In the genomic region with DNA sequence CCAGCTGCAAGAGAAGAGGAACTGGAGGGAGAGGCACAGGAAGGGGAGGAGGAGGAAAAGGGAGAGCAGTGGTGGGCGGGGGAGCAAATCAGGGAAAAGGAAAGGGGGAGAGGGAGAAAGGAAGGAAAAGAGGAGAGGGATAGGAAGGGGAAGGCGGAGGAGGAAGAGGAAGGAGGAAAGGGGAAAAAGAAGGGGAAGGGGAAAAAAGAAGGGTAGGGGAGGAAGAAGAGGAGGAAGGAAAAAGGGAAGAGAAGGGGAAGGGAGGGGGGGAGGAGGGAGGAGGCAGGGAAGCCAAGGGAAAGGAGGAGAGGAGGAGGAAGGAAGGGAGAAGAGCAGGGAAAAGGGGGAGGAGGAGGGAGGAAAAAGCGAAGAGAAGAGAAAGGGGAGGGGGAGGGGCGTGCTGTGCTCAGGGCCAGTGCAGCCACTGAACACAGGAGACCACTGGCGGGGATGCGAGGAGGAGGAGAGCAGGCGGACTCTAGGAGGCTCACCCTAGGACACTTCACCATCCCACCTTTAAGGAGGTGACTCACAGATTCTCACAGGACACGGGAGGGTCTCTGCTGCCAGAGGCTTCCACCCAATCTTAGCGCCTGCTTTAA, we compare ENCODE assay signal across 18 cellular contexts. TPM values are rescaled to one million over a fixed set of nuclear protein-coding genes. Genes with fewer than 3 reads are reported as not detected.
DNase-seq lines count a peak whose midpoint lies in the region; ATAC-seq, FAIRE-seq and TF ChIP-seq lines count a peak whose summit lies in the region.
"Had no signal": no experiment of that assay in that cellular context is flagged by ENCODE, and none has a peak within 500 bp of the region (broad histone marks: within the 10 kb centered on the region; RNA-seq: fewer than 3 reads in every experiment).

No MANE protein-coding gene starts in this region.

- CTCF ChIA-PET in K562 (lab: Yijun Ruan, JAX; ENCODE audit: low intra/inter-chr PET ratio): no interaction called here

- no peak overlapping the region for H3K4me2 ChIP-seq in K562 (ENCODE audit: insufficient read depth, low read length)

- 0% methylated on average over 7 of the region's 9 CpGs for WGBS in K562 (ENCODE audit: insufficient coverage, low coverage, missing lambda C conversion rate)

- H3K79me2 ChIP-seq in K562 (ENCODE audit: control insufficient read depth, insufficient read depth, low read length): no peaks in the 10 kb centered on the region

- TF ChIP-seq EP300 in K562 (IDR thresholded peaks at IDR 0.05; ENCODE audit: low read length): no peak

- H3K9ac ChIP-seq in HUES48 (ENCODE audit: low read depth, low read length) (no peak overlapping the region), K562 (ENCODE audit: insufficient read depth in 1 of 2, low read depth in 2 of 2, low read length in 2 of 2) (no peak overlapping the region)
- H3K9ac ChIP-seq: GM23248 had no signal

- H3K27me3 ChIP-seq in HUES48 (ENCODE audit: control insufficient read depth, insufficient read depth, low read length) (no peaks in the 10 kb centered on the region), K562 (ENCODE audit: control insufficient read depth in 2 of 2, insufficient read depth in 2 of 2, low read length in 2 of 2) (peaks cover 23 to 59% of the 10 kb centered on the region in 2 experiments; a peak in 3 of 5 replicates)

- TF ChIP-seq RAD21 in K562 (CRISPR knock-in tag; conservative IDR thresholded peaks at IDR 0.05 in 1 of 2, IDR thresholded peaks at IDR 0.05 in 1 of 2): no peak

- no peak overlapping the region for H2AFZ ChIP-seq in K562 (ENCODE audit: low read depth, low read length)
- H2AFZ ChIP-seq: GM23248 had no signal

- TF ChIP-seq CTCF in K562 (IDR thresholded peaks at IDR 0.05 in 2 of 3, conservative IDR thresholded peaks at IDR 0.05 in 1 of 3; ENCODE audit: insufficient read depth in 2 of 3, low read depth in 1 of 3, low read length in 3 of 3): no peak

- no peak for TF ChIP-seq POLR2A in K562 (conservative IDR thresholded peaks at IDR 0.05)

- intact Hi-C loops in K562 (cut with micrococcal nuclease): no loop called here

- no peaks in the 10 kb centered on the region for H3K36me3 ChIP-seq in HUES48 (ENCODE audit: control insufficient read depth, insufficient read depth, low read length)
- H3K36me3 ChIP-seq in K562 (ENCODE audit: control insufficient read depth, insufficient read depth, low read length): no peaks in the 10 kb centered on the region

- DNase-seq in NCI-H2227 (lab: John Stamatoyannopoulos, UW; ENCODE audit: unreplicated experiment) (peak; percentile 10), NCI-H2227 treated with DMSO at 0.1 percent for 48 hours (lab: John Stamatoyannopoulos, UW) (no peak), K562 (ENCODE audit: extremely low read depth in 1 of 4, low spot score in 3 of 4) (no peak), NCI-H2171 (lab: John Stamatoyannopoulos, UW) (no peak), cortex of kidney (lab: John Stamatoyannopoulos, UW) (no peak), NCI-H1930 (lab: John Stamatoyannopoulos, UW) (no peak)
- DNase-seq: GDM1, GM23248, HFFc6, KG1, NCI-H1048, NCI-H446, NCI-H748 treated with DMSO at 0.1 percent for 48 hours, OCI-M1, SIG-M5 had no signal

- H3K9me3 ChIP-seq in HUES48 (ENCODE audit: control insufficient read depth, insufficient read depth, low read length): no peaks in the 10 kb centered on the region
- no peaks in the 10 kb centered on the region for H3K9me3 ChIP-seq in K562 (replicated peaks; ENCODE audit: control insufficient read depth, insufficient read depth, low read depth, low read length)

- no peaks in the 10 kb centered on the region for H3K9me1 ChIP-seq in K562 (ENCODE audit: control insufficient read depth, insufficient read depth, low read length)

- H4K20me1 ChIP-seq in K562 (replicated peaks; ENCODE audit: control insufficient read depth, insufficient read depth, low read length): 0 out of 2 replicates have a peak, but pooled peaks cover 4% of the 10 kb centered on the region

- POLR2A ChIA-PET in K562 (lab: Yijun Ruan, JAX): no interaction called here

- peak overlapping the region; percentile 33 for H3K27ac ChIP-seq in HUES48 (ENCODE audit: low read depth, low read length)
- no peak overlapping the region for H3K27ac ChIP-seq in K562 (ENCODE audit: extremely low read depth, low read depth, low read length)
- peak overlapping the region; percentile 12 for H3K27ac ChIP-seq in temporal lobe (ENCODE audit: low read depth, low read length)
- H3K27ac ChIP-seq: GM23248 had no signal

- ATAC-seq in K562: no peak
- ATAC-seq: GM12878 had no signal

- BruUV-seq in K562 (replicated peaks; lab: Mats Ljungman, UMichigan): no TSS peak

- H3K4me3 ChIP-seq in HUES48 (ENCODE audit: low read depth, low read length) (no peak overlapping the region), K562 (no peak overlapping the region)
- H3K4me3 ChIP-seq: GM12878, GM23248 had no signal

- in situ Hi-C loops in K562 (cut with MboI): no loop called here

- H3K4me1 ChIP-seq in HUES48 (ENCODE audit: control insufficient read depth, insufficient read depth, low read length) (peaks cover 15% of the 10 kb centered on the region), K562 (replicated peaks in 1 of 2; ENCODE audit: control insufficient read depth in 2 of 2, insufficient read depth in 2 of 2, low read length in 2 of 2) (no peaks in the 10 kb centered on the region)

- no peak for FAIRE-seq in K562 (lab: Jason Lieb, UNC)
- FAIRE-seq: GM12878 had no signal

TF ChIP-seq in K562, 482 proteins besides CTCF, POLR2A, EP300 and RAD21:
- TF ChIP-seq, protein P1, sequence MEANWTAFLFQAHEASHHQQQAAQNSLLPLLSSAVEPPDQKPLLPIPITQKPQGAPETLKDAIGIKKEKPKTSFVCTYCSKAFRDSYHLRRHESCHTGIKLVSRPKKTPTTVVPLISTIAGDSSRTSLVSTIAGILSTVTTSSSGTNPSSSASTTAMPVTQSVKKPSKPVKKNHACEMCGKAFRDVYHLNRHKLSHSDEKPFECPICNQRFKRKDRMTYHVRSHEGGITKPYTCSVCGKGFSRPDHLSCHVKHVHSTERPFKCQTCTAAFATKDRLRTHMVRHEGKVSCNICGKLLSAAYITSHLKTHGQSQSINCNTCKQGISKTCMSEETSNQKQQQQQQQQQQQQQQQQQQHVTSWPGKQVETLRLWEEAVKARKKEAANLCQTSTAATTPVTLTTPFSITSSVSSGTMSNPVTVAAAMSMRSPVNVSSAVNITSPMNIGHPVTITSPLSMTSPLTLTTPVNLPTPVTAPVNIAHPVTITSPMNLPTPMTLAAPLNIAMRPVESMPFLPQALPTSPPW (CRISPR knock-in tag; IDR thresholded peaks at IDR 0.05): no peak
- TF ChIP-seq, protein P2, sequence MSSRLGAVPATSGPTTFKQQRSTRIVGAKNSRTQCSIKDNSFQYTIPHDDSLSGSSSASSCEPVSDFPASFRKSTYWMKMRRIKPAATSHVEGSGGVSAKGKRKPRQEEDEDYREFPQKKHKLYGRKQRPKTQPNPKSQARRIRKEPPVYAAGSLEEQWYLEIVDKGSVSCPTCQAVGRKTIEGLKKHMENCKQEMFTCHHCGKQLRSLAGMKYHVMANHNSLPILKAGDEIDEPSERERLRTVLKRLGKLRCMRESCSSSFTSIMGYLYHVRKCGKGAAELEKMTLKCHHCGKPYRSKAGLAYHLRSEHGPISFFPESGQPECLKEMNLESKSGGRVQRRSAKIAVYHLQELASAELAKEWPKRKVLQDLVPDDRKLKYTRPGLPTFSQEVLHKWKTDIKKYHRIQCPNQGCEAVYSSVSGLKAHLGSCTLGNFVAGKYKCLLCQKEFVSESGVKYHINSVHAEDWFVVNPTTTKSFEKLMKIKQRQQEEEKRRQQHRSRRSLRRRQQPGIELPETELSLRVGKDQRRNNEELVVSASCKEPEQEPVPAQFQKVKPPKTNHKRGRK (tag; IDR thresholded peaks at IDR 0.05): peak; percentile 83

RNA-seq across cellular contexts. Expression of a gene that starts 33.1 kb away (rescaled TPM):
- 0.05 TPM in 1 of 2 replicates, not detected in the other for total RNA-seq in K562 (2011; cell fraction: chromatin; rRNA removed; ENCODE audit: low replicate concordance)
- total RNA-seq in K562 (2011; cell fraction: nucleolus; rRNA removed): 0.13 TPM in 1 of 2 replicates, not detected in the other
- total RNA-seq in K562 (2011; cell fraction: nucleoplasm; rRNA removed): 0.07 TPM in 1 of 2 replicates, not detected in the other
- total RNA-seq in K562 (2014; rRNA removed) (under 0.01 and 0.08 TPM in 2 replicates), K562 (2014; rRNA removed; fragmentation: Illumina TruSeq; extraction: Trizol) (0.07 and 0.10 TPM in 2 replicates), K562 (2015; rRNA removed; fragmentation: Illumina TruSeq; extraction: Trizol) (0.04 and 0.40 TPM in 2 replicates), K562 (2021) (0.20 and 0.31 TPM in 2 replicates), temporal lobe (20.7 TPM)
- polyA plus RNA-seq in K562 (2011; rRNA removed) (0.06 and 0.08 TPM in 2 replicates), K562 (2014; fragmentation: Illumina TruSeq; extraction: Trizol) (0.04 and 0.13 TPM in 2 replicates), K562 (2014; fragmentation: Nextera tagmentation; extraction: Ambion mirVana) (not detected), K562 (2014; rRNA removed) (0.31 TPM in 1 of 2 replicates, not detected in the other)
- 0.06 and 0.16 TPM in 2 replicates for polyA plus RNA-seq in K562 (2011; cell fraction: cytosol; rRNA removed)
- 0.04 and 0.20 TPM in 2 replicates for polyA plus RNA-seq in K562 (2011; cell fraction: nucleus; rRNA removed)
- polyA plus RNA-seq in K562 (2012): 0.18 and 0.20 TPM in 2 replicates
- polyA minus RNA-seq in K562 (2011; rRNA and poly(A)+ RNA removed): 0.03 and 0.11 TPM in 2 replicates
- polyA minus RNA-seq in K562 (2011; cell fraction: cytosol; rRNA and poly(A)+ RNA removed): not detected in 2 replicates
- under 0.01 and 0.13 TPM in 2 replicates for polyA minus RNA-seq in K562 (2011; cell fraction: nucleus; rRNA and poly(A)+ RNA removed)
- polyA plus RNA-seq: GM12878 had no signal

Comparison
In these comparisons a context has a peak if more than half of its experiments do, and no peak if none do; other contexts are left out.
1. RNA of a gene that starts 33.1 kb away (total RNA-seq): 20.7 TPM in temporal lobe (single experiment); under 0.01 to 0.40 TPM in K562; every median in the first group is over 10 times any median in the second.